In the genomic region with DNA sequence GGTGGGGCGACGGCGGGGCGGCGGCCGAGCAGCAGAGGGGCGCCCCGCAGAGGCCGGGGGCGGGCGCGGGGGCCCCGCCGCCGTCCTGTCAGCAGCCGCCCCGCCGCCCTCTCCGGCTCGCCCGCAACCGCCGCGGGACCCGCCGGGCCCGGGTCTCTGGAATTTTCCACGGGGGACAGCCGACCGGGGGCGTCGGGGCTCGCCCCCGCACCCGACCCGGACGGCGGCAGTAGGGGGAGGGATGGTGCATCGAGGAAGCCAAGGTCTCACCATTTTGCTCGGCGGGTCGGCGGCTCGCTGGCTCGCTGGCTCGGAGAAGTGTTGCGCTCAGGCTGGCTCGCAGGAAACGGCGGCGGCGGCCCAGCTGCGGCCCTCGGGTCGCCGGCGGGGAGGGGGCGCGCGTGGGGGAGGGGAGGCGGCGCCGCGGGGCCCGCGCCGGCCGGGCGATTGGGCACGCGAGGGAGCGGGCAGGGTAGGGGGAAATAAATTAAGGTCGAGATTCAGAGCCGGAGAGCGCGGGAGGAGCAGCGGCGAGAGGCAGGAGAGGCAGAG, we compare ENCODE assay signal across 8 cellular contexts. TPM values are rescaled to one million over a fixed set of nuclear protein-coding genes. Genes with fewer than 3 reads are reported as not detected.
DNase-seq lines count a peak whose midpoint lies in the region; ATAC-seq, FAIRE-seq and TF ChIP-seq lines count a peak whose summit lies in the region.

No MANE protein-coding gene starts in this region.

- peaks cover 42 to 56% (median 47%) of the 10 kb centered on the region in 3 donors for H3K4me1 Mint-ChIP-seq in T-cell
- H3K4me1 Mint-ChIP-seq in astrocyte (ENCODE audit: low read depth, unreplicated experiment), result peaks cover 18% of the 10 kb centered on the region

- TF ChIP-seq CTCF in GM13977 (IDR thresholded peaks at IDR 0.05; ENCODE audit: extremely low read depth, insufficient read depth, missing control alignments) (no peak), astrocyte (IDR thresholded peaks at IDR 0.05; ENCODE audit: insufficient read depth, low read depth, low read length) (no peak)

- peak; percentile 49 for DNase-seq in GM13977 (ENCODE audit: low spot score)
- peak in 27 of 34 experiments; percentile 9 to 54 (median 29) for DNase-seq in T-cell
- no peak for DNase-seq in astrocyte (ENCODE audit: low read depth)
- peak; percentile 71 for DNase-seq in islet precursor cell
- DNase-seq in stimulated activated CD4-positive, alpha-beta T cell treated with anti-CD3 and anti-CD28 coated beads, Interleukin-1b, Interleukin-23, amount 100 ng/mL, for 48 hours, result peak; percentile 24
- DNase-seq in NCI-H2196 (lab: John Stamatoyannopoulos, UW; ENCODE audit: unreplicated experiment), result no peak
- no peak for DNase-seq in 8988T

- H3K4me3 Mint-ChIP-seq in T-cell (peak overlapping the region in 2 of 3 donors; percentile 93 to 94), astrocyte (ENCODE audit: unreplicated experiment) (peak overlapping the region; percentile 88)

- peak overlapping the region; percentile 69 for H3K4me3 ChIP-seq in astrocyte (ENCODE audit: insufficient read depth, low read depth, low read length)

- peaks cover 66% of the 10 kb centered on the region for H3K79me2 ChIP-seq in astrocyte (ENCODE audit: insufficient read depth, low read length)

- H3K27me3 ChIP-seq in astrocyte (ENCODE audit: insufficient read depth, low read length), result no peaks in the 10 kb centered on the region

- no peaks in the 10 kb centered on the region for H3K36me3 ChIP-seq in astrocyte (ENCODE audit: insufficient read depth, low read length)

- CTCF ChIA-PET in T-cell (lab: Charles Lee), result interaction anchor here (0.6 to 2.3 kb wide), 8 partner anchors 23 to 1891 kb away, joined by 3 to 26 read pairs (median 5); partner anchors contain the start of genes APLF (in 1 of the 2) and FBXO48 (in 1 of the 2)

- H3K36me3 Mint-ChIP-seq in T-cell, result no peaks in the 10 kb centered on the region
- H3K36me3 Mint-ChIP-seq in astrocyte (ENCODE audit: low read depth, unreplicated experiment), result no peaks in the 10 kb centered on the region

- H3K9me3 Mint-ChIP-seq in T-cell, result no peaks in the 10 kb centered on the region
- no peaks in the 10 kb centered on the region for H3K9me3 Mint-ChIP-seq in astrocyte (ENCODE audit: unreplicated experiment)

- in situ Hi-C loops in GM13977 (cut with MboI; ENCODE audit: low pct_unique_long_range_greater_than_20kb, low sequenced_read_pairs, unreplicated experiment), result no loop called here

- H4K20me1 ChIP-seq in astrocyte (ENCODE audit: insufficient read depth, low read length), result peaks cover 47% of the 10 kb centered on the region

- peak overlapping the region; percentile 82 for H3K4me2 ChIP-seq in astrocyte (ENCODE audit: low read length)

- H3K4me1 ChIP-seq in astrocyte (ENCODE audit: insufficient read depth, low read length), result peaks cover 13% of the 10 kb centered on the region

- H3K27me3 Mint-ChIP-seq in T-cell (no peaks in the 10 kb centered on the region), astrocyte (ENCODE audit: low read depth, unreplicated experiment) (no peaks in the 10 kb centered on the region)

- H3K27ac Mint-ChIP-seq in T-cell (peak overlapping the region; percentile 89 to 93), astrocyte (ENCODE audit: unreplicated experiment) (peak overlapping the region; percentile 77)

- peak overlapping the region; percentile 81 for H3K27ac ChIP-seq in astrocyte (ENCODE audit: low read depth, low read length)

- H3K9me3 ChIP-seq in astrocyte (ENCODE audit: insufficient read depth, low read depth, low read length), result no peaks in the 10 kb centered on the region

- no peak overlapping the region for H2AFZ ChIP-seq in astrocyte (ENCODE audit: low read depth, low read length)

- FAIRE-seq in astrocyte (lab: Jason Lieb, UNC), result no peak

- H3K9ac ChIP-seq in astrocyte (ENCODE audit: low read length), result peak overlapping the region; percentile 96

- POLR2A ChIA-PET in T-cell (lab: Charles Lee), result interaction anchor here (0.9 to 1.0 kb wide), 2 partner anchors 56 to 94 kb away, joined by 3 to 13 read pairs; no protein-coding TSS in a partner anchor

- peak; percentile 16 for ATAC-seq in HG02759 (IDR thresholded peaks at IDR 0.05; ENCODE audit: unreplicated experiment)
- peak in 3 of 4 experiments; percentile 3 to 15 (median 12) for ATAC-seq in T-cell (replicated peaks in 1 of 4)

RNA-seq across cellular contexts. Expression of gene PPP3R1, which starts 0.4 kb away (rescaled TPM):
- total RNA-seq in T-cell (10 to 100 TPM; 53.2 to 65.0 (median 57.7) TPM), astrocyte (78.1 and 80.6 TPM in 2 replicates)

Comparison
In these comparisons a context has a peak if more than half of its experiments do, and no peak if none do; other contexts are left out.
1. DNase-seq: peak in GM13977 (single experiment), T-cell (27 of 34), islet precursor cell (single experiment) and stimulated activated CD4-positive, alpha-beta T cell treated with anti-CD3 and anti-CD28 coated beads, Interleukin-1b, Interleukin-23, amount 100 ng/mL, for 48 hours (single experiment); none in astrocyte (single experiment), NCI-H2196 (single experiment) and 8988T (single experiment).